In the genomic region with DNA sequence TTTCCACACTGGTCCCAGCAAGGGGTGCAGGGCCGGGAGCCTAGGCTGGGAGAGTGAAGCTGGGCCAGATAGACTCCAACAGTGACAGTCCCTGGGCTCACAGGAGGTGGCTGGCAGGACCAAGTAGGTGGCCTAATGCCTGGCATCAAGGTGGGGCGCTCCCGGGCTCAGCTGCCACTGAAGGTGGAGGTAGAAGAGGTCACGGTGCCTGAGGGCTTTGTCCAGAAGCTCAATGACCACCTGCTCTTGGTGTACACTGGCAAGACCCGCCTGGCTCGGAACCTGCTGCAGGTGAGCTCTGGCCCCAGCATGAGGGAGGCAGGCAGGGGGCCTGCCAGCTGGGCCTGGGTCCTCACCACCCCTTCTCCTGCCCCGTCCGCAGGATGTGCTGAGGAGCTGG, we compare ENCODE assay signal across 1 cellular context.
TF ChIP-seq lines count a peak whose summit lies in the region.

No MANE protein-coding gene starts in this region.

TF ChIP-seq in K562, 482 proteins besides CTCF, POLR2A, EP300 and RAD21:
- TF ChIP-seq ZNF57 (CRISPR knock-in tag; IDR thresholded peaks at IDR 0.05) (no peak), RBM22 (IDR thresholded peaks at IDR 0.05; ENCODE audit: low read depth, low read length, poor library complexity, severe bottlenecking) (peak; percentile 39), CAMTA2 (CRISPR knock-in tag; conservative IDR thresholded peaks at IDR 0.05) (no peak), CHCHD3 (CRISPR knock-in tag; IDR thresholded peaks at IDR 0.05) (no peak), MAFK (IDR thresholded peaks at IDR 0.05; ENCODE audit: low read length) (no peak), CBX5 (IDR thresholded peaks at IDR 0.05; ENCODE audit: borderline replicate concordance, low read depth) (no peak), TRIM28 (IDR thresholded peaks at IDR 0.05) (no peak), POLR2G (IDR thresholded peaks at IDR 0.05; ENCODE audit: low read depth, low read length) (peak; percentile 60), PTRF (tag; IDR thresholded peaks at IDR 0.05) (no peak)
- TF ChIP-seq, protein P1, sequence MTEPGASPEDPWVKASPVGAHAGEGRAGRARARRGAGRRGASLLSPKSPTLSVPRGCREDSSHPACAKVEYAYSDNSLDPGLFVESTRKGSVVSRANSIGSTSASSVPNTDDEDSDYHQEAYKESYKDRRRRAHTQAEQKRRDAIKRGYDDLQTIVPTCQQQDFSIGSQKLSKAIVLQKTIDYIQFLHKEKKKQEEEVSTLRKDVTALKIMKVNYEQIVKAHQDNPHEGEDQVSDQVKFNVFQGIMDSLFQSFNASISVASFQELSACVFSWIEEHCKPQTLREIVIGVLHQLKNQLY (CRISPR knock-in tag; conservative IDR thresholded peaks at IDR 0.05): no peak
- TF ChIP-seq, protein P2, sequence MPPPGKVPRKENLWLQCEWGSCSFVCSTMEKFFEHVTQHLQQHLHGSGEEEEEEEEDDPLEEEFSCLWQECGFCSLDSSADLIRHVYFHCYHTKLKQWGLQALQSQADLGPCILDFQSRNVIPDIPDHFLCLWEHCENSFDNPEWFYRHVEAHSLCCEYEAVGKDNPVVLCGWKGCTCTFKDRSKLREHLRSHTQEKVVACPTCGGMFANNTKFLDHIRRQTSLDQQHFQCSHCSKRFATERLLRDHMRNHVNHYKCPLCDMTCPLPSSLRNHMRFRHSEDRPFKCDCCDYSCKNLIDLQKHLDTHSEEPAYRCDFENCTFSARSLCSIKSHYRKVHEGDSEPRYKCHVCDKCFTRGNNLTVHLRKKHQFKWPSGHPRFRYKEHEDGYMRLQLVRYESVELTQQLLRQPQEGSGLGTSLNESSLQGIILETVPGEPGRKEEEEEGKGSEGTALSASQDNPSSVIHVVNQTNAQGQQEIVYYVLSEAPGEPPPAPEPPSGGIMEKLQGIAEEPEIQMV (tag; conservative IDR thresholded peaks at IDR 0.05; ENCODE audit: low read depth): no peak
